ENCODE assay signal across 8 cellular contexts in genomic region chr3:23807161-23808015, GRCh38. TPM values are rescaled to one million over a fixed set of nuclear protein-coding genes. Genes with fewer than 3 reads are reported as not detected.
A peak's percentile ranks its signal among the peaks of the same experiment; 100 is the strongest.
DNase-seq lines count a peak whose midpoint lies in the region; ATAC-seq, FAIRE-seq and TF ChIP-seq lines count a peak whose summit lies in the region.

No MANE protein-coding gene starts in this region.

- no peak overlapping the region; the same call in 1 of the 2 replicates for H3K18ac ChIP-seq in H1 (ENCODE audit: extremely low read depth, low read length)

- H3K27me3 ChIP-seq in H1 (replicated peaks in 1 of 4; ENCODE audit: control insufficient read depth in 3 of 4, extremely low read depth in 1 of 4, insufficient read depth in 3 of 4, low read length in 3 of 4), result no peaks in the 10 kb centered on the region

- TF ChIP-seq CTCF in RWPE1 (conservative IDR thresholded peaks at IDR 0.05; ENCODE audit: low read depth), result no peak
- no peak for TF ChIP-seq CTCF in H1 (IDR thresholded peaks at IDR 0.05; ENCODE audit: control extremely low read depth in 1 of 3, insufficient read depth in 1 of 3, low read depth in 1 of 3, low read length in 3 of 3)
- no peak for TF ChIP-seq CTCF in mucosa of descending colon (IDR thresholded peaks at IDR 0.05)

- DNase-seq in activated gamma-delta T cell treated with Interleukin-2 at 50 U/mL for 16 hours (peak; percentile 5), activated gamma-delta T cell (lab: John Stamatoyannopoulos, UW) (no peak), RWPE1 (ENCODE audit: low spot score) (no peak), H1 (ENCODE audit: low read depth in 1 of 2, low spot score in 2 of 2) (no peak), mucosa of descending colon (peak in 1 of 3 donors; percentile 31), amniotic stem cell (lab: John Stamatoyannopoulos, UW) (no peak), NCI-H128 (lab: John Stamatoyannopoulos, UW; ENCODE audit: unreplicated experiment) (no peak)

- peak overlapping the region; percentile 49 for H3K56ac ChIP-seq in H1 (replicated peaks; ENCODE audit: insufficient read length, low read depth, low read length)

- TF ChIP-seq EP300 in H1 (IDR thresholded peaks at IDR 0.05; ENCODE audit: borderline replicate concordance in 1 of 2, low read depth in 2 of 2, low read length in 2 of 2), result no peak

- no peak overlapping the region for H2AFZ ChIP-seq in H1 (ENCODE audit: low read length)

- H4K5ac ChIP-seq in H1 (ENCODE audit: insufficient read length, low read depth, low read length), result peak overlapping the region; percentile 59

- no peak overlapping the region for H2BK12ac ChIP-seq in H1 (ENCODE audit: low read depth, low read length)

- intact Hi-C loops in mucosa of descending colon (cut with DNase I, micrococcal nuclease), result no loop called here

- H3K4me3 ChIP-seq in H1 (ENCODE audit: extremely low read depth in 1 of 4, insufficient read depth in 2 of 4, low read depth in 3 of 4, low read length in 4 of 4), result peak overlapping the region; percentile 60 to 87 (median 73)
- H3K4me3 ChIP-seq in mucosa of descending colon, result peak overlapping the region; percentile 88

- no peak overlapping the region for H2BK120ac ChIP-seq in H1 (replicated peaks; ENCODE audit: low read depth, low read length)

- H4K91ac ChIP-seq in H1 (replicated peaks; ENCODE audit: insufficient read length, low read length), result no peak overlapping the region

- WGBS in H1 (ENCODE audit: extremely low coverage in 1 of 2, insufficient coverage in 1 of 2, insufficient read length in 1 of 2, insufficient replicate concordance in 2 of 2, low coverage in 1 of 2, low lambda C conversion rate in 2 of 2, missing lambda C conversion rate in 1 of 2), 2 experiments, result 16% methylated on average over 14 of the region's 14 CpGs; no CpG with 5 or more reads in 1 of the 2 experiments

- H4K8ac ChIP-seq in H1 (ENCODE audit: extremely low read depth, insufficient read depth, low read length), result 0 out of 2 replicates have a peak overlapping the region, but pooled peaks have one; percentile 29

- peaks cover 0 to 3% of the 10 kb centered on the region in 2 experiments for H4K20me1 ChIP-seq in H1 (replicated peaks in 1 of 2; ENCODE audit: control insufficient read depth in 1 of 2, insufficient read depth in 2 of 2, low read length in 2 of 2)

- H3K36me3 ChIP-seq in H1 (ENCODE audit: control insufficient read depth in 2 of 4, insufficient read depth in 4 of 4, low read length in 3 of 4), result peaks cover 0 to 16% (median 2%) of the 10 kb centered on the region in 4 experiments; a peak in 3 of 8 replicates
- H3K36me3 ChIP-seq in mucosa of descending colon (ENCODE audit: low read depth), result no peaks in the 10 kb centered on the region

- H3K4ac ChIP-seq in H1 (replicated peaks; ENCODE audit: insufficient read length, low read depth, low read length), result no peak overlapping the region

- H3K4me2 ChIP-seq in H1 (ENCODE audit: insufficient read depth in 1 of 2, low read depth in 2 of 2, low read length in 2 of 2), result peak overlapping the region; percentile 74 to 83

- peak overlapping the region in 3 of 4 experiments; percentile 51 to 63 (median 51); a peak in 5 of 7 replicates for H3K9ac ChIP-seq in H1 (replicated peaks in 1 of 4; ENCODE audit: extremely low read depth in 1 of 4, low read depth in 3 of 4, low read length in 3 of 4)

- POLR2A ChIA-PET in RWPE1 (lab: Yijun Ruan, JAX; ENCODE audit: low non-redundant PET), result no interaction called here
- POLR2A ChIA-PET in H1 (lab: Charles Lee; ENCODE audit: partially characterized antibody), result interaction anchor here (0.6 to 2.6 kb wide), 16 partner anchors 10 to 117 kb away, joined by 3 to 22 read pairs (median 3); partner anchors contain the start of genes NKIRAS1 and RPL15

- FAIRE-seq in H1 (lab: Jason Lieb, UNC), result no peak

- 0 out of 2 replicates have a peak overlapping the region, but pooled peaks have one; percentile 35 for H2BK5ac ChIP-seq in H1 (ENCODE audit: low read depth, low read length)

- no peak overlapping the region for H2BK15ac ChIP-seq in H1 (ENCODE audit: low read length)

- H3K79me2 ChIP-seq in H1 (ENCODE audit: control insufficient read depth in 1 of 2, insufficient read depth in 2 of 2, low read length in 2 of 2), result peaks cover 0 to 44% of the 10 kb centered on the region in 2 experiments; a peak in 2 of 4 replicates

- 0 out of 2 replicates have a peak, but pooled peaks cover 2% of the 10 kb centered on the region for H3K79me1 ChIP-seq in H1 (ENCODE audit: low read depth, low read length)

- 0 out of 2 replicates have a peak overlapping the region, but pooled peaks have one; percentile 60 for H2AK5ac ChIP-seq in H1 (ENCODE audit: low read depth, low read length)

- TF ChIP-seq POLR2A in H1 (IDR thresholded peaks at IDR 0.05; ENCODE audit: control extremely low read depth in 1 of 2, low read depth in 2 of 2, low read length in 2 of 2), result no peak

- TF ChIP-seq RAD21 in H1 (IDR thresholded peaks at IDR 0.05 in 1 of 2, conservative IDR thresholded peaks at IDR 0.05 in 1 of 2; ENCODE audit: low read depth in 2 of 2, low read length in 2 of 2), result no peak

- CTCF ChIA-PET in RWPE1 (lab: Yijun Ruan, JAX) (interaction anchor here (0.6 kb wide), 1 partner anchor 818 kb away, joined by 3 read pairs; no protein-coding TSS in a partner anchor), H1 (lab: Charles Lee; ENCODE audit: partially characterized antibody) (interaction anchor here (0.9 to 1.3 kb wide), 3 partner anchors 81 to 328 kb away, joined by 3 to 5 read pairs (median 4); no protein-coding TSS in a partner anchor)

- H3K27ac ChIP-seq in RWPE1 (peak overlapping the region; percentile 82), H1 (ENCODE audit: low read depth, low read length) (no peak overlapping the region)

- H3K23ac ChIP-seq in H1 (ENCODE audit: insufficient read length), result no peak overlapping the region

- H3K14ac ChIP-seq in H1 (ENCODE audit: insufficient read length), result no peak overlapping the region

- peaks cover 13% of the 10 kb centered on the region; the same call in 1 of the 2 replicates for H3K23me2 ChIP-seq in H1 (ENCODE audit: low read depth, low read length)

- H2BK20ac ChIP-seq in H1 (ENCODE audit: low read length), result no peak overlapping the region

- H3K9me3 ChIP-seq in H1 (ENCODE audit: insufficient read depth in 2 of 2, low read depth in 1 of 2, low read length in 1 of 2), result no peaks in the 10 kb centered on the region
- H3K9me3 ChIP-seq in mucosa of descending colon, result no peaks in the 10 kb centered on the region

- H3K4me1 ChIP-seq in H1 (replicated peaks in 1 of 4; ENCODE audit: control insufficient read depth in 3 of 4, insufficient read depth in 4 of 4, low read length in 3 of 4) (peaks cover 3 to 18% (median 11%) of the 10 kb centered on the region in 4 experiments; a peak in 5 of 7 replicates), mucosa of descending colon (ENCODE audit: low read depth) (peaks cover 35% of the 10 kb centered on the region)

- ATAC-seq in mucosa of descending colon, result no peak
- no peak for ATAC-seq in HG02840 (IDR thresholded peaks at IDR 0.05; ENCODE audit: low FRiP score, unreplicated experiment)

TF ChIP-seq in H1, 55 proteins besides CTCF, POLR2A, EP300 and RAD21:
- TF ChIP-seq SIN3A (conservative IDR thresholded peaks at IDR 0.05 in 1 of 2, IDR thresholded peaks at IDR 0.05 in 1 of 2; ENCODE audit: low read depth in 1 of 2, low read length in 2 of 2) (0 out of 4 replicates have a peak, but pooled peaks of 1 of the 2 experiments have one; percentile 63), CBX5 (IDR thresholded peaks at IDR 0.05; ENCODE audit: low read depth, low read length) (no peak), MAX (IDR thresholded peaks at IDR 0.05) (peak; percentile 50; the same call in 1 of the 2 replicates)

RNA-seq across cellular contexts. Expression of gene UBE2E1, which starts 1.6 kb away (rescaled TPM):
- 130 and 141 TPM in 2 replicates for total RNA-seq in H1 (2021; fragmentation: NEBNext Ultra II Directional; extraction: Animal tissue kit (Norgen Biotek cat#: 25700))
- polyA plus RNA-seq in H1 (2011; rRNA removed), result 56.8 and 109 TPM in 2 replicates
- 109 TPM for polyA plus RNA-seq in H1 (2011; cell fraction: cytosol; rRNA removed)
- polyA plus RNA-seq in H1 (2011; cell fraction: nucleus; rRNA removed), result 50.2 TPM
- polyA plus RNA-seq in H1 (2012, experiment 1 of 2), result 99.3 to 185 TPM (median 114 TPM) in 4 replicates
- polyA plus RNA-seq in H1 (2012, experiment 2 of 2), result 26.5 TPM
- polyA plus RNA-seq in H1 (2013, experiment 1 of 2), result 152 TPM
- polyA plus RNA-seq in H1 (2013, experiment 2 of 2), result 161 TPM
- 62.1 and 106 TPM in 2 replicates for polyA minus RNA-seq in H1 (2011; rRNA and poly(A)+ RNA removed)
- 82.1 TPM for polyA minus RNA-seq in H1 (2011; cell fraction: cytosol; rRNA and poly(A)+ RNA removed)
- polyA minus RNA-seq in H1 (2011; cell fraction: nucleus; rRNA and poly(A)+ RNA removed), result 70.1 TPM
- 100 to 1,000 TPM in 1 of 3 donors, 10 to 100 TPM in 2; 84.7 to 111 (median 86.8) TPM for total RNA-seq in mucosa of descending colon
